10 cellular contexts compared by ENCODE assay signal in genomic region chr11:46521947-46522681, GRCh38.
DNase-seq lines count a peak whose midpoint lies in the region; ATAC-seq and TF ChIP-seq lines count a peak whose summit lies in the region.
"Had no signal": no experiment of that assay in that cellular context is flagged by ENCODE, and none has a peak within 500 bp of the region (broad histone marks: within the 10 kb centered on the region; RNA-seq: fewer than 3 reads in every experiment).

No MANE protein-coding gene starts in this region.

- TF ChIP-seq POLR2A in heart left ventricle (IDR thresholded peaks at IDR 0.05), result no peak
- no peak for TF ChIP-seq POLR2A in lower leg skin (IDR thresholded peaks at IDR 0.05)

- peaks cover 6 to 56% (median 37%) of the 10 kb centered on the region in 12 donors for H3K4me1 ChIP-seq in heart left ventricle
- H3K4me1 ChIP-seq in RWPE2 (ENCODE audit: insufficient read depth, poor library complexity, severe bottlenecking), result peaks cover 7% of the 10 kb centered on the region
- peaks cover 22% of the 10 kb centered on the region for H3K4me1 ChIP-seq in foreskin keratinocyte
- peaks cover 3% of the 10 kb centered on the region for H3K4me1 ChIP-seq in upper lobe of right lung

- H3K27ac Mint-ChIP-seq in activated naive CD4-positive, alpha-beta T cell treated with anti-CD3 and anti-CD28 coated beads, Interleukin-2, amount 50 U/mL, for 72 hours, result no peak overlapping the region
- H3K27ac Mint-ChIP-seq: activated CD4-positive, alpha-beta memory T cell treated with anti-CD3 and anti-CD28 coated beads, Interleukin-2, amount 10 ng/mL, durations not matched to agents 7 days and 5 days had no signal

- H3K27ac ChIP-seq in heart left ventricle (no peak overlapping the region), RWPE2 (ENCODE audit: poor library complexity, severe bottlenecking) (no peak overlapping the region), foreskin keratinocyte (no peak overlapping the region), upper lobe of right lung (no peak overlapping the region)
- H3K27ac ChIP-seq: C4-2B had no signal

- no peaks in the 10 kb centered on the region for H3K36me3 ChIP-seq in heart left ventricle
- no peaks in the 10 kb centered on the region for H3K36me3 ChIP-seq in RWPE2 (ENCODE audit: low read depth)
- no peaks in the 10 kb centered on the region for H3K36me3 ChIP-seq in upper lobe of right lung

- H3K9me3 ChIP-seq in heart left ventricle (peaks cover 0 to 11% (median 2%) of the 10 kb centered on the region in 12 donors), RWPE2 (ENCODE audit: severe bottlenecking) (peaks cover 2% of the 10 kb centered on the region), upper lobe of right lung (no peaks in the 10 kb centered on the region)

- H3K36me3 Mint-ChIP-seq in activated naive CD4-positive, alpha-beta T cell treated with anti-CD3 and anti-CD28 coated beads, Interleukin-2, amount 50 U/mL, for 72 hours, result peaks cover 0 to 10% of the 10 kb centered on the region in 2 donors

- ATAC-seq in heart left ventricle (peak; percentile 34 to 54 (median 36)), RWPE2 (ENCODE audit: low read depth) (no peak), foreskin keratinocyte (peak; percentile 35), upper lobe of right lung (peak; percentile 82)
- ATAC-seq in activated naive CD4-positive, alpha-beta T cell treated with anti-CD3 and anti-CD28 coated beads, Interleukin-2, amount 50 U/mL, for 72 hours, result no peak

- H3K27me3 ChIP-seq in heart left ventricle, result no peaks in the 10 kb centered on the region
- H3K27me3 ChIP-seq in RWPE2 (ENCODE audit: insufficient read depth, poor library complexity, severe bottlenecking), result no peaks in the 10 kb centered on the region
- no peaks in the 10 kb centered on the region for H3K27me3 ChIP-seq in foreskin keratinocyte
- H3K27me3 ChIP-seq in upper lobe of right lung, result no peaks in the 10 kb centered on the region

- 59 to 74% (median 66%) methylated on average over 4 of the region's 4 CpGs for WGBS in heart left ventricle, 4 donors
- WGBS in lower leg skin, 2 donors, result 79 to 89% methylated on average over 4 of the region's 4 CpGs

- intact Hi-C loops in heart left ventricle (cut with DNase I), result no loop called here
- intact Hi-C loops in cardiac septum (cut with DNase I), result no loop called here
- intact Hi-C loops in upper lobe of right lung (cut with DNase I), result no loop called here
- intact Hi-C loops in lower leg skin (cut with DNase I; ENCODE audit: low total_unique reads), result no loop called here

- H3K9me3 Mint-ChIP-seq in activated naive CD4-positive, alpha-beta T cell treated with anti-CD3 and anti-CD28 coated beads, Interleukin-2, amount 50 U/mL, for 72 hours, result no peaks in the 10 kb centered on the region

- DNase-seq in heart left ventricle (no peak), cardiac septum (ENCODE audit: low spot score) (no peak), RWPE2 (ENCODE audit: low spot score) (no peak), foreskin keratinocyte (peak in 1 of 2 donors; percentile 9), upper lobe of right lung (no peak), NCI-H510A treated with DMSO at 0.1 percent for 48 hours (lab: John Stamatoyannopoulos, UW) (no peak), lower leg skin (ENCODE audit: low spot score in 2 of 2) (no peak)
- no peak for DNase-seq in activated naive CD4-positive, alpha-beta T cell treated with anti-CD3 and anti-CD28 coated beads, Interleukin-2, amount 50 U/mL, for 72 hours (ENCODE audit: low spot score in 2 of 2)
- DNase-seq: activated CD4-positive, alpha-beta memory T cell treated with anti-CD3 and anti-CD28 coated beads, Interleukin-2, amount 10 ng/mL, durations not matched to agents 7 days and 5 days had no signal

- TF ChIP-seq CTCF in heart left ventricle (IDR thresholded peaks at IDR 0.05), result peak in 3 of 12 donors; percentile 11 to 21 (median 19)
- TF ChIP-seq CTCF in RWPE2 (IDR thresholded peaks at IDR 0.05; ENCODE audit: poor library complexity, severe bottlenecking), result peak; percentile 30
- TF ChIP-seq CTCF in foreskin keratinocyte (conservative IDR thresholded peaks at IDR 0.05), result peak; percentile 58
- TF ChIP-seq CTCF in upper lobe of right lung (IDR thresholded peaks at IDR 0.05), result no peak
- no peak for TF ChIP-seq CTCF in lower leg skin (IDR thresholded peaks at IDR 0.05)

- H3K4me3 ChIP-seq in heart left ventricle (no peak overlapping the region), RWPE2 (ENCODE audit: severe bottlenecking) (no peak overlapping the region), upper lobe of right lung (no peak overlapping the region), lower leg skin (ENCODE audit: low read depth, poor library complexity, severe bottlenecking) (no peak overlapping the region)

Comparison
In these comparisons a context has a peak if more than half of its experiments do, and no peak if none do; other contexts are left out.
1. ATAC-seq: peak in heart left ventricle (4 of 4), foreskin keratinocyte (single experiment) and upper lobe of right lung (single experiment); none in RWPE2 (single experiment) and activated naive CD4-positive, alpha-beta T cell treated with anti-CD3 and anti-CD28 coated beads, Interleukin-2, amount 50 U/mL, for 72 hours (0 of 2).
2. CTCF ChIP-seq: peak in RWPE2 (single experiment) and foreskin keratinocyte (single experiment); none in upper lobe of right lung (single experiment) and lower leg skin (0 of 3).